15 cellular contexts compared by ENCODE assay signal in the genomic region with DNA sequence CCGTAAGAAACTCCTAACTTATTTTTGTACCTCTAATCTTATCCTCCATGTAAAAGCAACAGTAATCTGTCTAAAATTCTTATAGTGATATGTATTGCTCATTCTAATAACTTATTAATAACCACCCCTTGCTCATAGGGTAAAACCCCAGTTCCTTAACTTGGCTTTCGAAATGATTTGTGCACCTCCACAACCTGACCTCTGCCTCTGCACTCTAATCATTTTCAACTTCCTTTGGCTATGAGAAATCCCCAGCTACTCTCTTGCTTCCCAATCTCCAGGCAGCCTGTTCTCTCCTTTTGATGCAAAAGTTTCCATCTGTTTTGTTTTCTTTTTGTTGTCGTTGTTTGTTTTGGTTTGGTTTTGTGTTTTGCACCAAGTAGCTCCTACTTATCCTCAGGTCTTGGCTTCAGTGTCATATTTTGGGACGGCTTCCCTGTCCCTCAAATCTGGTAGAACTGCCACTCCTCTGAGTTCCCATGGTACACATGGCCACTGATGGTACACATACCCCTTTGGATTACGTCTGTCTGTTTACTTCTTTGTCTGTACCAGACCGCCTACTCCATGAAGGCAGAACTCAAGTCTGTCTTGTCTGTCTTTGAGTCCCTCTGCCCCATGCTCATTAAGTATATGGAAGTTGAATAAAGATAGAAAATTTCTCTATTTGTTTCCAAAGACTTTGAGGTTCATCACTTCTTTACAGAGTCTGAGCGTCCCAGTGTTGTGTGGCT.
DNase-seq lines count a peak whose midpoint lies in the region; ATAC-seq and FAIRE-seq lines count a peak whose summit lies in the region.
"Had no signal": no experiment of that assay in that cellular context is flagged by ENCODE, and none has a peak within 500 bp of the region (broad histone marks: within the 10 kb centered on the region; RNA-seq: fewer than 3 reads in every experiment).

No MANE protein-coding gene starts in this region.

- H2BK5ac ChIP-seq in trophoblast cell (ENCODE audit: low read depth, low read length, poor library complexity), result no peak overlapping the region

- no peak overlapping the region for H4K91ac ChIP-seq in trophoblast cell (ENCODE audit: low read depth, low read length)

- H2BK120ac ChIP-seq in trophoblast cell (ENCODE audit: insufficient read depth, low read length, poor library complexity), result peak overlapping the region; percentile 18

- no peaks in the 10 kb centered on the region for H3K27me3 Mint-ChIP-seq in activated CD4-positive, alpha-beta T cell treated with anti-CD3 and anti-CD28 coated beads for 36 hours

- peak overlapping the region; percentile 42 for H2BK12ac ChIP-seq in trophoblast cell (ENCODE audit: low read length)

- no peak overlapping the region for H4K8ac ChIP-seq in trophoblast cell (ENCODE audit: low read depth, low read length)

- H3K9me3 ChIP-seq in trophoblast cell (ENCODE audit: insufficient read depth, low read depth, low read length) (peaks cover 2% of the 10 kb centered on the region), small intestine (ENCODE audit: control insufficient read depth, low read depth) (no peaks in the 10 kb centered on the region)
- H3K9me3 ChIP-seq: esophagus squamous epithelium had no signal

- no peak overlapping the region for H3K4me3 Mint-ChIP-seq in activated CD4-positive, alpha-beta T cell treated with anti-CD3 and anti-CD28 coated beads for 36 hours

- no peaks in the 10 kb centered on the region for H3K79me2 ChIP-seq in trophoblast cell (ENCODE audit: control insufficient read depth, insufficient read depth, low read length, poor library complexity)

- H3K14ac ChIP-seq in trophoblast cell (ENCODE audit: low read length), result peak overlapping the region; percentile 27

- peak overlapping the region; percentile 29 for H3K27ac Mint-ChIP-seq in activated CD4-positive, alpha-beta T cell treated with anti-CD3 and anti-CD28 coated beads for 36 hours

- no peak overlapping the region for H3K4me2 ChIP-seq in trophoblast cell (ENCODE audit: low read length)

- H3K9ac ChIP-seq in trophoblast cell (ENCODE audit: low read length), result no peak overlapping the region

- peak; percentile 59 for ATAC-seq in activated CD4-positive, alpha-beta T cell treated with anti-CD3 and anti-CD28 coated beads for 36 hours
- ATAC-seq in GM21528 (IDR thresholded peaks at IDR 0.05; ENCODE audit: low FRiP score, unreplicated experiment) (peak; percentile 97), HG03139 (IDR thresholded peaks at IDR 0.05; ENCODE audit: unreplicated experiment) (peak; percentile 88)
- ATAC-seq: sciatic nerve had no signal

- no peaks in the 10 kb centered on the region for H3K9me3 Mint-ChIP-seq in activated CD4-positive, alpha-beta T cell treated with anti-CD3 and anti-CD28 coated beads for 36 hours (ENCODE audit: low read depth)

- no CpG with 5 or more reads among the region's 7 CpGs for WGBS in trophoblast cell (ENCODE audit: extremely low coverage, insufficient coverage, insufficient read length)
- 81 to 93% (median 83%) methylated on average over 7 of the region's 7 CpGs for WGBS in small intestine, 3 donors

- H3K36me3 Mint-ChIP-seq in activated CD4-positive, alpha-beta T cell treated with anti-CD3 and anti-CD28 coated beads for 36 hours (ENCODE audit: low read depth), result no peaks in the 10 kb centered on the region

- no peak overlapping the region for H3K27ac ChIP-seq in trophoblast cell (ENCODE audit: low read depth, low read length)
- no peak overlapping the region for H3K27ac ChIP-seq in small intestine (ENCODE audit: low read depth in 1 of 2, low read length in 1 of 2)
- H3K27ac ChIP-seq: esophagus squamous epithelium had no signal

- intact Hi-C loops in activated CD4-positive, alpha-beta T cell treated with anti-CD3 and anti-CD28 coated beads for 36 hours (cut with DNase I, micrococcal nuclease), result loop anchor here (1.0 to 5.0 kb wide), 4 partner anchors 106 to 181 kb away; a partner anchor contains a TSS

- H3K18ac ChIP-seq in trophoblast cell (ENCODE audit: low read length), result no peak overlapping the region

- peaks cover 4 to 12% of the 10 kb centered on the region in 2 experiments for H3K4me1 ChIP-seq in trophoblast cell (ENCODE audit: control insufficient read depth in 1 of 2, insufficient read depth in 2 of 2, low read length in 2 of 2)
- no peaks in the 10 kb centered on the region for H3K4me1 ChIP-seq in small intestine (ENCODE audit: control insufficient read depth in 2 of 2, insufficient read depth in 1 of 2, low read depth in 1 of 2, low read length in 1 of 2)

- no peaks in the 10 kb centered on the region for H3K36me3 ChIP-seq in trophoblast cell (ENCODE audit: control insufficient read depth in 1 of 2, insufficient read depth in 2 of 2, low read length in 2 of 2)
- no peaks in the 10 kb centered on the region for H3K36me3 ChIP-seq in small intestine (ENCODE audit: control insufficient read depth in 2 of 2, insufficient read depth in 2 of 2, low read length in 2 of 2)
- H3K36me3 ChIP-seq: esophagus squamous epithelium had no signal

- no peak for DNase-seq in activated CD4-positive, alpha-beta T cell treated with anti-CD3 and anti-CD28 coated beads for 36 hours
- DNase-seq in activated CD4-positive, alpha-beta T cell treated with anti-CD3 and anti-CD28 coated beads for 1 hour, result no peak
- DNase-seq in trophoblast cell (no peak), HTR-8/SVneo (ENCODE audit: insufficient read length, low spot score) (no peak), NCI-H2081 treated with DMSO at 0.1 percent for 48 hours (lab: John Stamatoyannopoulos, UW) (no peak), small intestine (no peak)
- DNase-seq: esophagus squamous epithelium; NCI-H526 treated with DMSO at 0.1 percent for 48 hours; stimulated activated naive CD4-positive, alpha-beta T cell; T1000 had no signal

- CTCF ChIA-PET in activated CD4-positive, alpha-beta T cell treated with anti-CD3 and anti-CD28 coated beads for 36 hours (lab: Charles Lee), result interaction anchor here (1.2 kb wide), 1 partner anchor 192 kb away, joined by 4 read pairs; no protein-coding TSS in a partner anchor

- no peak overlapping the region for H2AFZ ChIP-seq in trophoblast cell (ENCODE audit: insufficient read depth, low read length, poor library complexity)

- H3K4ac ChIP-seq in trophoblast cell (ENCODE audit: low read depth, low read length), result no peak overlapping the region

- H3K4me3 ChIP-seq in trophoblast cell (ENCODE audit: low read depth, low read length) (no peak overlapping the region), small intestine (ENCODE audit: low read depth in 1 of 2, low read length in 2 of 2) (no peak overlapping the region)
- H3K4me3 ChIP-seq: esophagus squamous epithelium, lung had no signal

- H3K4me1 Mint-ChIP-seq in activated CD4-positive, alpha-beta T cell treated with anti-CD3 and anti-CD28 coated beads for 36 hours, result peaks cover 48% of the 10 kb centered on the region

- H3K23ac ChIP-seq in trophoblast cell (ENCODE audit: low read length), result no peak overlapping the region

- H3K27me3 ChIP-seq in trophoblast cell (ENCODE audit: insufficient read depth, low read length), result no peaks in the 10 kb centered on the region
- no peaks in the 10 kb centered on the region for H3K27me3 ChIP-seq in small intestine (ENCODE audit: control insufficient read depth in 2 of 2, insufficient read depth in 2 of 2, low read length in 2 of 2)

- POLR2A ChIA-PET in activated CD4-positive, alpha-beta T cell treated with anti-CD3 and anti-CD28 coated beads for 36 hours (lab: Charles Lee), result interaction anchor here (0.7 kb wide), 1 partner anchor 155 kb away, joined by 3 read pairs; no protein-coding TSS in a partner anchor

- FAIRE-seq in HTR-8/SVneo (lab: Jason Lieb, UNC) (no peak), small intestine (lab: Jason Lieb, UNC) (no peak)
- FAIRE-seq: A204.1 had no signal

- H4K12ac ChIP-seq in trophoblast cell (ENCODE audit: low read depth, low read length), result no peak overlapping the region

- peaks cover 12% of the 10 kb centered on the region for H3K79me1 ChIP-seq in trophoblast cell (ENCODE audit: low read length)

- H2AK5ac ChIP-seq in trophoblast cell (ENCODE audit: low read length), result peak overlapping the region; percentile 35
